Comparison of ENCODE assay signal across 8 cellular contexts in genomic region chr17:57783338-57783742, GRCh38. TPM values are rescaled to one million over a fixed set of nuclear protein-coding genes. Genes with fewer than 3 reads are reported as not detected.
DNase-seq lines count a peak whose midpoint lies in the region; ATAC-seq and TF ChIP-seq lines count a peak whose summit lies in the region.

No MANE protein-coding gene starts in this region.

- RAD21 ChIA-PET in HCT116 (lab: Charles Lee; ENCODE audit: low non-redundant PET in 1 of 2, low total read pairs in 2 of 2, uncharacterized antibody in 2 of 2, unreplicated experiment in 2 of 2), result interaction anchor here in 1 of 2 experiments (1.4 kb wide), 2 partner anchors 29 to 111 kb away, joined by 3 to 4 read pairs; no protein-coding TSS in a partner anchor

- H3K27me3 ChIP-seq in HCT116 (ENCODE audit: insufficient read depth, low read length), result peaks cover 21% of the 10 kb centered on the region
- H3K27me3 ChIP-seq in dorsolateral prefrontal cortex, result peaks cover 0 to 10% (median 0%) of the 10 kb centered on the region in 45 donors

- H3K36me3 ChIP-seq in HCT116 (ENCODE audit: control insufficient read depth in 1 of 2, insufficient read depth in 2 of 2, low read length in 2 of 2), result no peaks in the 10 kb centered on the region

- no peak overlapping the region for H3K27ac Mint-ChIP-seq in memory B cell

- peaks cover 13% of the 10 kb centered on the region for H3K27me3 Mint-ChIP-seq in memory B cell

- H3K9ac ChIP-seq in HCT116 (ENCODE audit: low read length), result no peak overlapping the region

- CTCF ChIA-PET in HCT116 (lab: Charles Lee), result interaction anchor here (0.6 to 3.1 kb wide), 31 partner anchors 9 to 677 kb away, joined by 3 to 24 read pairs (median 4); partner anchors contain the start of gene MSI2

- peak; percentile 52 for TF ChIP-seq CTCF in AG09319 (IDR thresholded peaks at IDR 0.05; ENCODE audit: low read depth, low read length)
- TF ChIP-seq CTCF in HCT116 (IDR thresholded peaks at IDR 0.05 in 2 of 3, conservative IDR thresholded peaks at IDR 0.05 in 1 of 3; ENCODE audit: borderline replicate concordance in 1 of 3, insufficient read depth in 1 of 3, low read depth in 2 of 3, low read length in 2 of 3), result peak; percentile 78 to 100 (median 99)
- TF ChIP-seq CTCF in dorsolateral prefrontal cortex (IDR thresholded peaks at IDR 0.05 in 54 of 56, conservative IDR thresholded peaks at IDR 0.05 in 2 of 56; ENCODE audit: low read depth in 1 of 56, partially characterized antibody in 56 of 56), result peak; percentile 60 to 93 (median 87)

- H3K27ac ChIP-seq in HCT116 (ENCODE audit: low read depth, low read length), result no peak overlapping the region
- H3K27ac ChIP-seq in dorsolateral prefrontal cortex, result peak overlapping the region in 2 of 59 donors; percentile 18 to 54

- no peak for TF ChIP-seq POLR2A in HCT116 (IDR thresholded peaks at IDR 0.05; ENCODE audit: borderline replicate concordance, extremely low read depth, insufficient read depth, insufficient read length)

- peak overlapping the region; percentile 69 for H2AFZ ChIP-seq in HCT116 (ENCODE audit: low read depth, low read length, poor library complexity, severe bottlenecking)

- no peaks in the 10 kb centered on the region for H3K79me2 ChIP-seq in HCT116 (ENCODE audit: insufficient read depth, low read length)

- no peaks in the 10 kb centered on the region for H3K4me1 Mint-ChIP-seq in memory B cell

- no peaks in the 10 kb centered on the region for H3K9me2 ChIP-seq in HCT116 (ENCODE audit: insufficient read depth)

- peaks cover 7 to 11% of the 10 kb centered on the region in 2 experiments; a peak in 2 of 4 replicates for H3K4me1 ChIP-seq in HCT116 (ENCODE audit: control insufficient read depth in 1 of 2, insufficient read depth in 2 of 2, low read length in 2 of 2)

- peak overlapping the region in 1 of 2 experiments; percentile 13; a peak in 1 of 4 replicates for H3K4me3 ChIP-seq in HCT116 (replicated peaks in 1 of 2; ENCODE audit: low read depth in 1 of 2, low read length in 2 of 2)
- H3K4me3 ChIP-seq in dorsolateral prefrontal cortex, result peak overlapping the region in 57 of 59 donors; percentile 6 to 61 (median 36)

- H3K4me3 Mint-ChIP-seq in memory B cell, result no peak overlapping the region

- ATAC-seq in HCT116, result peak; percentile 98
- peak; percentile 85 for ATAC-seq in memory B cell (ENCODE audit: low read depth)
- ATAC-seq in HG02763 (IDR thresholded peaks at IDR 0.05; ENCODE audit: unreplicated experiment), result no peak

- no peaks in the 10 kb centered on the region for H3K9me3 ChIP-seq in HCT116 (ENCODE audit: control insufficient read depth in 1 of 2, insufficient read depth in 1 of 2, low read depth in 1 of 2, low read length in 2 of 2)

- no peak for DNase-seq in AG09319 (ENCODE audit: extremely low read depth, low read depth)
- DNase-seq in HCT116 (ENCODE audit: low read depth, low spot score), result peak; percentile 18
- peak; percentile 22 for DNase-seq in NCI-H748 treated with DMSO at 0.1 percent for 48 hours (lab: John Stamatoyannopoulos, UW)
- peak; percentile 67 to 68 for DNase-seq in activated CD4-positive, alpha-beta T cell treated with anti-CD3 and anti-CD28 coated beads, Interleukin-2, amount 50 U/mL, for 4 hours
- peak in 9 of 10 donors; percentile 55 to 77 (median 66) for DNase-seq in dorsolateral prefrontal cortex
- peak; percentile 57 to 78 for DNase-seq in memory B cell (ENCODE audit: low spot score in 2 of 2)
- DNase-seq in stimulated activated CD8-positive, alpha-beta memory T cell treated with anti-CD3 and anti-CD28 coated beads, Interleukin-15, amount 100 ng/mL, for 48 hours (ENCODE audit: low read depth in 2 of 2), result peak; percentile 63 to 65

- no peaks in the 10 kb centered on the region for H4K20me1 ChIP-seq in HCT116 (ENCODE audit: insufficient read depth)

- TF ChIP-seq RAD21 in HCT116 (IDR thresholded peaks at IDR 0.05; ENCODE audit: low read depth), result peak; percentile 83

- H3K36me3 Mint-ChIP-seq in memory B cell, result no peaks in the 10 kb centered on the region

- POLR2A ChIA-PET in HCT116 (lab: Charles Lee), result interaction anchor here (1.2 kb wide), 1 partner anchor 653 kb away, joined by 3 read pairs; no protein-coding TSS in a partner anchor

- intact Hi-C loops in HCT116 (cut with micrococcal nuclease) (no loop called here), dorsolateral prefrontal cortex (cut with DNase I) (loop anchor here (2.0 to 5.0 kb wide), 2 partner anchors 53 to 651 kb away; no protein-coding TSS in a partner anchor)

- peak overlapping the region; percentile 55 for H3K4me2 ChIP-seq in HCT116 (ENCODE audit: low read length)

- no TSS peak for BruUV-seq in HCT116 (replicated peaks; lab: Mats Ljungman, UMichigan)

- H3K9me3 Mint-ChIP-seq in memory B cell, result no peaks in the 10 kb centered on the region

TF ChIP-seq in HCT116, 20 proteins besides CTCF, POLR2A, EP300 and RAD21:
- TF ChIP-seq CEBPB (IDR thresholded peaks at IDR 0.05; ENCODE audit: low read depth), result no peak
- TF ChIP-seq REST (IDR thresholded peaks at IDR 0.05; ENCODE audit: low read depth), result no peak
- TF ChIP-seq, protein P1, sequence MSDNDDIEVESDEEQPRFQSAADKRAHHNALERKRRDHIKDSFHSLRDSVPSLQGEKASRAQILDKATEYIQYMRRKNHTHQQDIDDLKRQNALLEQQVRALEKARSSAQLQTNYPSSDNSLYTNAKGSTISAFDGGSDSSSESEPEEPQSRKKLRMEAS (IDR thresholded peaks at IDR 0.05), result peak; percentile 71; the same call in 1 of the 2 replicates
- no peak for TF ChIP-seq ZNF274 (IDR thresholded peaks at IDR 0.05; ENCODE audit: low read depth, low read length)
- TF ChIP-seq EZH2 (IDR thresholded peaks at IDR 0.05), result no peak
- peak; percentile 78 for TF ChIP-seq EGR1 (IDR thresholded peaks at IDR 0.05; ENCODE audit: low read depth)
- no peak for TF ChIP-seq JUND (IDR thresholded peaks at IDR 0.05)
- TF ChIP-seq SRF (IDR thresholded peaks at IDR 0.05; ENCODE audit: low read depth), result no peak
- TF ChIP-seq ATF3 (IDR thresholded peaks at IDR 0.05), result no peak
- TF ChIP-seq, protein P2, sequence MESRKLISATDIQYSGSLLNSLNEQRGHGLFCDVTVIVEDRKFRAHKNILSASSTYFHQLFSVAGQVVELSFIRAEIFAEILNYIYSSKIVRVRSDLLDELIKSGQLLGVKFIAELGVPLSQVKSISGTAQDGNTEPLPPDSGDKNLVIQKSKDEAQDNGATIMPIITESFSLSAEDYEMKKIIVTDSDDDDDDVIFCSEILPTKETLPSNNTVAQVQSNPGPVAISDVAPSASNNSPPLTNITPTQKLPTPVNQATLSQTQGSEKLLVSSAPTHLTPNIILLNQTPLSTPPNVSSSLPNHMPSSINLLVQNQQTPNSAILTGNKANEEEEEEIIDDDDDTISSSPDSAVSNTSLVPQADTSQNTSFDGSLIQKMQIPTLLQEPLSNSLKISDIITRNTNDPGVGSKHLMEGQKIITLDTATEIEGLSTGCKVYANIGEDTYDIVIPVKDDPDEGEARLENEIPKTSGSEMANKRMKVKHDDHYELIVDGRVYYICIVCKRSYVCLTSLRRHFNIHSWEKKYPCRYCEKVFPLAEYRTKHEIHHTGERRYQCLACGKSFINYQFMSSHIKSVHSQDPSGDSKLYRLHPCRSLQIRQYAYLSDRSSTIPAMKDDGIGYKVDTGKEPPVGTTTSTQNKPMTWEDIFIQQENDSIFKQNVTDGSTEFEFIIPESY (IDR thresholded peaks at IDR 0.05; ENCODE audit: extremely low read depth, insufficient replicate concordance, low read length), result no peak
- TF ChIP-seq YY1 (IDR thresholded peaks at IDR 0.05; ENCODE audit: extremely low read depth, insufficient replicate concordance, low read depth, low read length), result peak; percentile 68
- no peak for TF ChIP-seq TCF7L2 (IDR thresholded peaks at IDR 0.05; ENCODE audit: borderline replicate concordance, extremely low read depth, insufficient read depth, insufficient read length)

RNA-seq across cellular contexts. Expression of gene CCDC182, which starts 38.2 kb away (rescaled TPM):
- total RNA-seq in HCT116 (2021; ENCODE audit: unreplicated experiment) (not detected), dorsolateral prefrontal cortex (under 1 TPM in 6 of 120 experiments, not detected in 114; 0.56 to 0.84 (median 0.64) TPM)
- polyA plus RNA-seq in HCT116 (2012), result not detected in 2 replicates
